Comparison of ENCODE assay signal across 14 cellular contexts in genomic region chr16:15034266-15035162, GRCh38. TPM values are rescaled to one million over a fixed set of nuclear protein-coding genes. Genes with fewer than 3 reads are reported as not detected.
DNase-seq lines count a peak whose midpoint lies in the region; FAIRE-seq and TF ChIP-seq lines count a peak whose summit lies in the region.
"Had no signal": no experiment of that assay in that cellular context is flagged by ENCODE, and none has a peak within 500 bp of the region (broad histone marks: within the 10 kb centered on the region; RNA-seq: fewer than 3 reads in every experiment).

No MANE protein-coding gene starts in this region.

- no peaks in the 10 kb centered on the region for H3K79me1 ChIP-seq in trophoblast cell (ENCODE audit: low read length)

- POLR2A ChIA-PET in activated CD4-positive, alpha-beta memory T cell treated with anti-CD3 and anti-CD28 coated beads for 36 hours (lab: Charles Lee) = no interaction called here

- TF ChIP-seq CTCF in AG10803 (conservative IDR thresholded peaks at IDR 0.05; ENCODE audit: low read length) = peak; percentile 44
- TF ChIP-seq CTCF in right atrium auricular region (IDR thresholded peaks at IDR 0.05) = peak in 1 of 2 donors; percentile 39
- no peak for TF ChIP-seq CTCF in D721Med (IDR thresholded peaks at IDR 0.05; ENCODE audit: insufficient read depth, missing control alignments)

- H3K9ac ChIP-seq in trophoblast cell (ENCODE audit: low read length) = peak overlapping the region; percentile 31

- H2AK5ac ChIP-seq in trophoblast cell (ENCODE audit: low read length) = no peak overlapping the region

- WGBS in trophoblast cell (ENCODE audit: extremely low coverage, insufficient coverage, insufficient read length) = no CpG with 5 or more reads among the region's 23 CpGs

- FAIRE-seq in D721Med (lab: Jason Lieb, UNC) = no peak
- FAIRE-seq: RCC 7860 had no signal

- CTCF ChIA-PET in activated CD4-positive, alpha-beta memory T cell treated with anti-CD3 and anti-CD28 coated beads for 36 hours (lab: Charles Lee) = no interaction called here

- H4K91ac ChIP-seq in trophoblast cell (ENCODE audit: low read depth, low read length) = no peak overlapping the region

- H3K18ac ChIP-seq in trophoblast cell (ENCODE audit: low read length) = no peak overlapping the region

- H3K4me3 Mint-ChIP-seq in activated CD4-positive, alpha-beta memory T cell treated with anti-CD3 and anti-CD28 coated beads for 36 hours = no peak overlapping the region
- H3K4me3 Mint-ChIP-seq: activated naive CD8-positive, alpha-beta T cell treated with anti-CD3 and anti-CD28 coated beads, Interleukin-2, amount 50 U/mL, for 24 hours had no signal

- peak overlapping the region; percentile 34 for H3K27ac ChIP-seq in cingulate gyrus (ENCODE audit: low read depth, low read length)
- peak overlapping the region; percentile 51 to 65 for H3K27ac ChIP-seq in right atrium auricular region
- no peak overlapping the region for H3K27ac ChIP-seq in trophoblast cell (ENCODE audit: low read depth, low read length)

- H3K27me3 Mint-ChIP-seq in activated CD4-positive, alpha-beta memory T cell treated with anti-CD3 and anti-CD28 coated beads for 36 hours = no peaks in the 10 kb centered on the region
- H3K27me3 Mint-ChIP-seq: activated naive CD8-positive, alpha-beta T cell treated with anti-CD3 and anti-CD28 coated beads, Interleukin-2, amount 50 U/mL, for 24 hours had no signal

- peaks cover 94% of the 10 kb centered on the region for H3K36me3 ChIP-seq in right atrium auricular region
- peaks cover 64 to 73% of the 10 kb centered on the region in 2 experiments for H3K36me3 ChIP-seq in trophoblast cell (ENCODE audit: control insufficient read depth in 1 of 2, insufficient read depth in 2 of 2, low read length in 2 of 2)

- H2BK12ac ChIP-seq in trophoblast cell (ENCODE audit: low read length) = no peak overlapping the region

- no peaks in the 10 kb centered on the region for H3K9me3 ChIP-seq in right atrium auricular region
- H3K9me3 ChIP-seq in trophoblast cell (ENCODE audit: insufficient read depth, low read depth, low read length) = no peaks in the 10 kb centered on the region

- peak; percentile 58 for DNase-seq in AG10803 (ENCODE audit: low read depth)
- DNase-seq in right atrium auricular region (ENCODE audit: low spot score) = no peak
- peak in 1 of 2 donors; percentile 25 for DNase-seq in trophoblast cell
- DNase-seq in GM19238 (ENCODE audit: insufficient read length, low spot score) = no peak
- DNase-seq in activated CD4-positive, alpha-beta memory T cell treated with anti-CD3 and anti-CD28 coated beads for 36 hours = no peak
- no peak for DNase-seq in D721Med (ENCODE audit: insufficient read length, low spot score)
- DNase-seq in T-helper 1 cell = no peak
- DNase-seq: activated naive CD8-positive, alpha-beta T cell treated with anti-CD3 and anti-CD28 coated beads, Interleukin-2, amount 50 U/mL, for 24 hours; activated T-cell treated with anti-CD3 and anti-CD28 coated beads, Interleukin-2, amount 50 U/mL, for 1 hour; Calu3; Karpas-422; NCI-H510A treated with DMSO at 0.1 percent for 48 hours had no signal

- peaks cover 44% of the 10 kb centered on the region for H3K36me3 Mint-ChIP-seq in activated CD4-positive, alpha-beta memory T cell treated with anti-CD3 and anti-CD28 coated beads for 36 hours

- no peaks in the 10 kb centered on the region for H3K9me3 Mint-ChIP-seq in activated CD4-positive, alpha-beta memory T cell treated with anti-CD3 and anti-CD28 coated beads for 36 hours
- H3K9me3 Mint-ChIP-seq: activated naive CD8-positive, alpha-beta T cell treated with anti-CD3 and anti-CD28 coated beads, Interleukin-2, amount 50 U/mL, for 24 hours had no signal

- no peak overlapping the region for H2BK5ac ChIP-seq in trophoblast cell (ENCODE audit: low read depth, low read length, poor library complexity)

- no peak overlapping the region for H3K23ac ChIP-seq in trophoblast cell (ENCODE audit: low read length)

- no peak overlapping the region for H3K14ac ChIP-seq in trophoblast cell (ENCODE audit: low read length)

- H2AFZ ChIP-seq in trophoblast cell (ENCODE audit: insufficient read depth, low read length, poor library complexity) = no peak overlapping the region

- no peak overlapping the region for H3K27ac Mint-ChIP-seq in activated CD4-positive, alpha-beta memory T cell treated with anti-CD3 and anti-CD28 coated beads for 36 hours
- H3K27ac Mint-ChIP-seq: activated naive CD8-positive, alpha-beta T cell treated with anti-CD3 and anti-CD28 coated beads, Interleukin-2, amount 50 U/mL, for 24 hours had no signal

- H3K4ac ChIP-seq in trophoblast cell (ENCODE audit: low read depth, low read length) = no peak overlapping the region

- intact Hi-C loops in activated CD4-positive, alpha-beta memory T cell treated with anti-CD3 and anti-CD28 coated beads for 36 hours (cut with micrococcal nuclease) = no loop called here

- peaks cover 9% of the 10 kb centered on the region for H3K4me1 Mint-ChIP-seq in activated CD4-positive, alpha-beta memory T cell treated with anti-CD3 and anti-CD28 coated beads for 36 hours (ENCODE audit: low read depth)

- no peak overlapping the region for H4K12ac ChIP-seq in trophoblast cell (ENCODE audit: low read depth, low read length)

- H3K4me2 ChIP-seq in trophoblast cell (ENCODE audit: low read length) = no peak overlapping the region

- no peak overlapping the region for H4K8ac ChIP-seq in trophoblast cell (ENCODE audit: low read depth, low read length)

- H3K4me3 ChIP-seq in AG10803 (ENCODE audit: low read length) = no peak overlapping the region
- H3K4me3 ChIP-seq in right atrium auricular region = no peak overlapping the region
- no peak overlapping the region for H3K4me3 ChIP-seq in trophoblast cell (ENCODE audit: low read depth, low read length)

- H2BK120ac ChIP-seq in trophoblast cell (ENCODE audit: insufficient read depth, low read length, poor library complexity) = no peak overlapping the region

- H3K4me1 ChIP-seq in right atrium auricular region (peaks cover 0 to 27% of the 10 kb centered on the region in 2 donors), trophoblast cell (ENCODE audit: control insufficient read depth in 1 of 2, insufficient read depth in 2 of 2, low read length in 2 of 2) (no peaks in the 10 kb centered on the region)

- H3K27me3 ChIP-seq in right atrium auricular region (no peaks in the 10 kb centered on the region), trophoblast cell (ENCODE audit: insufficient read depth, low read length) (no peaks in the 10 kb centered on the region)

- no peaks in the 10 kb centered on the region for H3K79me2 ChIP-seq in trophoblast cell (ENCODE audit: control insufficient read depth, insufficient read depth, low read length, poor library complexity)

RNA-seq across cellular contexts. Expression of gene NTAN1, which starts 21.4 kb away (rescaled TPM):
- total RNA-seq in right atrium auricular region = 10 to 100 TPM; 32.4 to 37.5 TPM
- 56.5 and 60.0 TPM in 2 replicates for polyA plus RNA-seq in trophoblast cell (2013)
- 10 to 100 TPM; 50.3 to 50.4 TPM for total RNA-seq in activated CD4-positive, alpha-beta memory T cell treated with anti-CD3 and anti-CD28 coated beads for 36 hours

RNA-seq across cellular contexts. Expression of gene RRN3, which starts 59.6 kb away (rescaled TPM):
- 10 to 100 TPM; 12.9 to 16.9 TPM for total RNA-seq in right atrium auricular region
- 10.4 and 11.3 TPM in 2 replicates for polyA plus RNA-seq in trophoblast cell (2013)
- total RNA-seq in activated CD4-positive, alpha-beta memory T cell treated with anti-CD3 and anti-CD28 coated beads for 36 hours = 10 to 100 TPM; 32.6 to 32.9 TPM

RNA-seq across cellular contexts. Expression of gene PDXDC1, which starts 59.7 kb away (rescaled TPM):
- total RNA-seq in right atrium auricular region = 10 to 100 TPM; 50.4 to 60.8 TPM
- polyA plus RNA-seq in trophoblast cell (2013) = 90.1 and 92.1 TPM in 2 replicates
- total RNA-seq in activated CD4-positive, alpha-beta memory T cell treated with anti-CD3 and anti-CD28 coated beads for 36 hours = 10 to 100 TPM; 53.7 to 55.6 TPM
